In genomic region chr4:16231570-16232252, GRCh38 we compare ENCODE assay signal across 1 cellular context.
TF ChIP-seq lines count a peak whose summit lies in the region.

No MANE protein-coding gene starts in this region.

TF ChIP-seq in WTC11, 78 proteins besides CTCF, POLR2A, EP300 and RAD21 (continued from another document):
- TF ChIP-seq ARID4B (CRISPR knock-in tag; IDR thresholded peaks at IDR 0.05; ENCODE audit: borderline replicate concordance) (no peak), ATF6 (CRISPR knock-in tag; IDR thresholded peaks at IDR 0.05) (no peak), CREM (CRISPR knock-in tag; IDR thresholded peaks at IDR 0.05) (no peak), ZNF416 (CRISPR knock-in tag; IDR thresholded peaks at IDR 0.05) (no peak), TCF7 (CRISPR knock-in tag; IDR thresholded peaks at IDR 0.05; ENCODE audit: low read depth) (no peak), ZNF425 (CRISPR knock-in tag; conservative IDR thresholded peaks at IDR 0.05) (no peak), ZNF396 (CRISPR knock-in tag; IDR thresholded peaks at IDR 0.05; ENCODE audit: borderline replicate concordance) (no peak), PRDM15 (CRISPR knock-in tag; IDR thresholded peaks at IDR 0.05) (no peak), NFATC4 (CRISPR knock-in tag; IDR thresholded peaks at IDR 0.05) (no peak), FOXK1 (CRISPR knock-in tag; IDR thresholded peaks at IDR 0.05) (no peak), ZNF121 (CRISPR knock-in tag; IDR thresholded peaks at IDR 0.05) (no peak), KAT7 (CRISPR knock-in tag; IDR thresholded peaks at IDR 0.05; ENCODE audit: borderline replicate concordance) (no peak), ETV6 (CRISPR knock-in tag; IDR thresholded peaks at IDR 0.05) (no peak), ZNF671 (CRISPR knock-in tag; IDR thresholded peaks at IDR 0.05) (no peak), CREB1 (CRISPR knock-in tag; IDR thresholded peaks at IDR 0.05) (no peak)
